ENCODE assay signal across 8 cellular contexts in the genomic region with DNA sequence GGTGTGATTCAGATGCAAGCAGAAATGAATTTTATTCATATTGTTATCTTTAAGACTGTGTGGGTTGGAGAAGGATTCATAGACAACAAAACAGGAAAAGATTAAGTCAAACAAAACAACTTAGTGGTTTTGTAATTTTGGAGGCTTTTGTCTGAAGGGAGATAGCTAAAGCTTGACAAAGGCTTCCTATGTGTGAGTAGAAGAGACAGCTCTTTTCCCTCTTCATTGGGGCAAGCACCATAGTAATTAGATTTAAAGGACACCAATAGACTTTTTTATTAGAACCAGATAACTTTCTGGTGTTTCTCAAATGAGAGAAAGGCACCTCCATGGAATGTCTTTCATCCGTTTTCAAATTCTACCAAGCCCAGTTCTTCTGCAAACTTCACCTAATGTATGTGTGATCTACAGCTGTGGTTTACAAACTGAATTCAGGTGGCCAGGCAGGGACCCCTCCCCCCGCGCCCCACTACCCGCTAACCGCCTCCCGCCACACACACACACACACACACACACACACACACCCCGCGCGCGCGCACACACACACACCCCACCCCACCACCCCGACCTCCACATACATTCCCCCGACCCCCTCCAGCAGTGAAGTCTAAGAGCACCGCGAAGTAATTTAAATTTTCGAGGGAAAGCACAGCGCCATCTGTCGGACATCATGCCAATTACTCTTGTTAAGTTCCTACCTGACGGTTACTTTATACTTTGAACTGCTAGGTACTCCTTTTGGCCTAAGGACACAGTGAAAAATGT. TPM values are rescaled to one million over a fixed set of nuclear protein-coding genes. Genes with fewer than 3 reads are reported as not detected.
A peak's percentile ranks its signal among the peaks of the same experiment; 100 is the strongest.
DNase-seq lines count a peak whose midpoint lies in the region; ATAC-seq and TF ChIP-seq lines count a peak whose summit lies in the region.

No MANE protein-coding gene starts in this region.

- ATAC-seq in HG03175 (IDR thresholded peaks at IDR 0.05; ENCODE audit: unreplicated experiment) (peak; percentile 78), sciatic nerve (peak; percentile 68)
- ATAC-seq in activated naive CD4-positive, alpha-beta T cell treated with anti-CD3 and anti-CD28 coated beads, Interleukin-2, amount 50 U/mL, for 72 hours: peak; percentile 67 to 76

- no peaks in the 10 kb centered on the region for H3K9me3 Mint-ChIP-seq in activated naive CD4-positive, alpha-beta T cell treated with anti-CD3 and anti-CD28 coated beads, Interleukin-2, amount 50 U/mL, for 72 hours

- H3K27ac ChIP-seq in cardiac muscle cell: peak overlapping the region; percentile 51
- H3K27ac ChIP-seq in SK-N-MC: no peak overlapping the region
- H3K27ac ChIP-seq in left ventricle myocardium inferior (replicated peaks): no peak overlapping the region

- H3K36me3 ChIP-seq in cardiac muscle cell: no peaks in the 10 kb centered on the region
- no peaks in the 10 kb centered on the region for H3K36me3 ChIP-seq in SK-N-MC (ENCODE audit: insufficient read depth, low read length)
- H3K36me3 ChIP-seq in left ventricle myocardium inferior: no peaks in the 10 kb centered on the region

- H3K4me1 ChIP-seq in cardiac muscle cell (ENCODE audit: low read depth): peaks cover 13% of the 10 kb centered on the region
- no peaks in the 10 kb centered on the region for H3K4me1 ChIP-seq in left ventricle myocardium inferior

- intact Hi-C loops in cardiac septum (cut with DNase I): loop anchor here (2.0 kb wide), 1 partner anchor 211 kb away; no protein-coding TSS in a partner anchor
- intact Hi-C loops in left ventricle myocardium inferior (cut with micrococcal nuclease): loop anchor here (10.0 kb wide), 1 partner anchor 209 kb away; no protein-coding TSS in a partner anchor
- intact Hi-C loops in sciatic nerve (cut with DNase I): no loop called here

- no peak overlapping the region for H3K9ac ChIP-seq in SK-N-MC (ENCODE audit: insufficient read length)

- H3K27ac Mint-ChIP-seq in activated naive CD4-positive, alpha-beta T cell treated with anti-CD3 and anti-CD28 coated beads, Interleukin-2, amount 50 U/mL, for 72 hours: no peak overlapping the region

- H3K36me3 Mint-ChIP-seq in activated naive CD4-positive, alpha-beta T cell treated with anti-CD3 and anti-CD28 coated beads, Interleukin-2, amount 50 U/mL, for 72 hours: no peaks in the 10 kb centered on the region

- DNase-seq in cardiac muscle cell (ENCODE audit: low read depth in 1 of 2, low spot score in 1 of 2) (peak; percentile 74 to 91), cardiac septum (ENCODE audit: low spot score) (no peak), SK-N-MC (ENCODE audit: low read depth, low spot score) (peak; percentile 37), left ventricle myocardium inferior (peak; percentile 25), sciatic nerve (ENCODE audit: low spot score) (peak; percentile 80), NCI-H1105 treated with DMSO at 0.1 percent for 48 hours (lab: John Stamatoyannopoulos, UW) (no peak)
- peak in 1 of 2 donors; percentile 62 for DNase-seq in activated naive CD4-positive, alpha-beta T cell treated with anti-CD3 and anti-CD28 coated beads, Interleukin-2, amount 50 U/mL, for 72 hours (ENCODE audit: low spot score in 2 of 2)

- H3K4me3 ChIP-seq in cardiac muscle cell (peak overlapping the region; percentile 5), SK-N-MC (no peak overlapping the region), left ventricle myocardium inferior (peak overlapping the region; percentile 48)

- peak; percentile 71 for TF ChIP-seq CTCF in cardiac muscle cell (IDR thresholded peaks at IDR 0.05; ENCODE audit: low read depth, low read length)
- peak; percentile 67 for TF ChIP-seq CTCF in left ventricle myocardium inferior (IDR thresholded peaks at IDR 0.05; ENCODE audit: borderline replicate concordance)

- H3K27me3 ChIP-seq in cardiac muscle cell (no peaks in the 10 kb centered on the region), left ventricle myocardium inferior (ENCODE audit: low read depth) (no peaks in the 10 kb centered on the region)

- no peaks in the 10 kb centered on the region for H3K9me3 ChIP-seq in cardiac muscle cell (ENCODE audit: low read depth)
- H3K9me3 ChIP-seq in SK-N-MC (ENCODE audit: low read depth, low read length): no peaks in the 10 kb centered on the region
- H3K9me3 ChIP-seq in left ventricle myocardium inferior (replicated peaks): no peaks in the 10 kb centered on the region

RNA-seq across cellular contexts. Expression of gene PPP1R1C, which starts 31.7 kb away (rescaled TPM):
- total RNA-seq in cardiac muscle cell (4.7 and 12.1 TPM in 2 replicates), cardiac septum (29.6 TPM), left ventricle myocardium inferior (33.1 TPM), sciatic nerve (18.1 TPM)
- polyA plus RNA-seq in cardiac muscle cell: 8.6 and 17.9 TPM in 2 replicates
- not detected for total RNA-seq in activated naive CD4-positive, alpha-beta T cell treated with anti-CD3 and anti-CD28 coated beads, Interleukin-2, amount 50 U/mL, for 72 hours

Comparison
In these comparisons a context has a peak if more than half of its experiments do, and no peak if none do; other contexts are left out.
1. DNase-seq: peak in cardiac muscle cell (2 of 2), SK-N-MC (single experiment), left ventricle myocardium inferior (single experiment) and sciatic nerve (single experiment); none in cardiac septum (single experiment) and NCI-H1105 treated with DMSO at 0.1 percent for 48 hours (single experiment).
2. Peak in every context shown above with its lines, with median percentiles within 50 percentile points of each other: ATAC-seq.